8 cellular contexts compared by ENCODE assay signal in genomic region chr6:31727717-31728671, GRCh38. TPM values are rescaled to one million over a fixed set of nuclear protein-coding genes. Genes with fewer than 3 reads are reported as not detected.
DNase-seq lines count a peak whose midpoint lies in the region; ATAC-seq and TF ChIP-seq lines count a peak whose summit lies in the region.

No MANE protein-coding gene starts in this region.

- H2AFZ ChIP-seq in SK-N-SH (ENCODE audit: low read depth) (no peak overlapping the region), hepatocyte (no peak overlapping the region)

- CTCF ChIA-PET in SK-N-SH (lab: Yijun Ruan, JAX) = interaction anchor here (0.7 to 7.3 kb wide), 12 partner anchors 12 to 135 kb away, joined by 3 to 45 read pairs (median 6); partner anchors contain the start of genes LSM2, MSH5, NEU1 and VARS1

- H3K79me2 ChIP-seq in SK-N-SH (ENCODE audit: insufficient read depth) (peaks cover 30% of the 10 kb centered on the region; the same call in 1 of the 2 replicates), hepatocyte (peaks cover 33% of the 10 kb centered on the region)

- H3K4me3 ChIP-seq in SK-N-SH (ENCODE audit: low read depth in 2 of 2, low read length in 1 of 2) (peak overlapping the region; percentile 90 to 93; a peak in 3 of 4 replicates), hepatocyte (peak overlapping the region; percentile 89), subcutaneous abdominal adipose tissue (ENCODE audit: low read depth in 1 of 5, low read length in 5 of 5) (peak overlapping the region; percentile 93 to 98 (median 96))

- H3K36me3 ChIP-seq in SK-N-SH (replicated peaks in 1 of 2; ENCODE audit: control insufficient read depth in 1 of 2, insufficient read depth in 2 of 2, low read length in 1 of 2) = peaks cover 43 to 46% of the 10 kb centered on the region in 2 experiments
- no peaks in the 10 kb centered on the region for H3K36me3 ChIP-seq in hepatocyte (replicated peaks; ENCODE audit: insufficient read depth, low read depth)
- H3K36me3 ChIP-seq in subcutaneous abdominal adipose tissue (ENCODE audit: control insufficient read depth in 5 of 5, insufficient read depth in 5 of 5, low read length in 5 of 5) = peaks cover 20 to 59% (median 47%) of the 10 kb centered on the region in 5 donors

- H3K27me3 ChIP-seq in SK-N-SH (ENCODE audit: insufficient read depth) (no peaks in the 10 kb centered on the region), hepatocyte (no peaks in the 10 kb centered on the region), subcutaneous abdominal adipose tissue (ENCODE audit: control insufficient read depth in 5 of 5, insufficient read depth in 4 of 5, low read length in 5 of 5) (no peaks in the 10 kb centered on the region)

- POLR2A ChIA-PET in SK-N-SH (lab: Yijun Ruan, JAX) = interaction anchor here (0.6 kb wide), 1 partner anchor 81 kb away, joined by 4 read pairs; no protein-coding TSS in a partner anchor

- no peak for TF ChIP-seq RAD21 in SK-N-SH (IDR thresholded peaks at IDR 0.05; ENCODE audit: low read length)

- no peak for TF ChIP-seq EP300 in SK-N-SH (IDR thresholded peaks at IDR 0.05; ENCODE audit: borderline replicate concordance in 1 of 2, low read depth in 1 of 2, low read length in 1 of 2)

- DNase-seq in SK-N-SH (no peak), hepatocyte (ENCODE audit: low spot score) (no peak), NCI-H226 (no peak), T1000 (lab: John Stamatoyannopoulos, UW) (no peak)

- H3K9me2 ChIP-seq in SK-N-SH (no peaks in the 10 kb centered on the region), hepatocyte (replicated peaks; ENCODE audit: insufficient read depth) (no peaks in the 10 kb centered on the region)

- H3K4me1 ChIP-seq in SK-N-SH (ENCODE audit: control insufficient read depth in 1 of 2, insufficient read depth in 2 of 2, low read depth in 1 of 2, low read length in 1 of 2) = peaks cover 13 to 14% of the 10 kb centered on the region in 2 experiments; a peak in 1 of 4 replicates
- H3K4me1 ChIP-seq in hepatocyte (ENCODE audit: insufficient read depth) = peaks cover 12% of the 10 kb centered on the region
- peaks cover 6 to 61% (median 46%) of the 10 kb centered on the region in 5 donors for H3K4me1 ChIP-seq in subcutaneous abdominal adipose tissue (ENCODE audit: control insufficient read depth in 5 of 5, insufficient read depth in 5 of 5, low read length in 5 of 5)

- peaks cover 35% of the 10 kb centered on the region for H3F3A ChIP-seq in SK-N-SH (replicated peaks; ENCODE audit: insufficient read depth)

- 95% methylated on average over 29 of the region's 41 CpGs for WGBS in SK-N-SH (ENCODE audit: low lambda C conversion rate)
- WGBS in hepatocyte (ENCODE audit: low lambda C conversion rate, missing lambda C conversion rate) = 94% methylated on average over 39 of the region's 41 CpGs

- H3K4me2 ChIP-seq in SK-N-SH (peak overlapping the region; percentile 98), hepatocyte (peak overlapping the region; percentile 82)

- H4K20me1 ChIP-seq in SK-N-SH (ENCODE audit: insufficient read depth) (peaks cover 12% of the 10 kb centered on the region; the same call in 1 of the 2 replicates), hepatocyte (ENCODE audit: insufficient read depth, poor library complexity, severe bottlenecking) (peaks cover 14% of the 10 kb centered on the region)

- H3K27ac ChIP-seq in SK-N-SH (ENCODE audit: low read depth in 2 of 2, low read length in 1 of 2) = no peak overlapping the region
- H3K27ac ChIP-seq in VCaP = peak overlapping the region; percentile 77; the same call in 1 of the 2 replicates
- H3K27ac ChIP-seq in hepatocyte = no peak overlapping the region
- H3K27ac ChIP-seq in subcutaneous abdominal adipose tissue (ENCODE audit: low read depth, low read length) = peak overlapping the region; percentile 97

- H3K9me3 ChIP-seq in SK-N-SH = no peaks in the 10 kb centered on the region
- H3K9me3 ChIP-seq in hepatocyte (ENCODE audit: low read depth) = no peaks in the 10 kb centered on the region
- no peaks in the 10 kb centered on the region for H3K9me3 ChIP-seq in subcutaneous abdominal adipose tissue (ENCODE audit: control insufficient read depth in 5 of 5, low read length in 5 of 5)

- H3K9ac ChIP-seq in SK-N-SH (peak overlapping the region; percentile 98; the same call in 1 of the 2 replicates), subcutaneous abdominal adipose tissue (ENCODE audit: low read length in 5 of 5) (peak overlapping the region; percentile 77 to 91 (median 86))

- ATAC-seq in SK-N-SH treated with all-trans-retinoic acid at 6 μM for 48 hours (no peak), GM18517 (IDR thresholded peaks at IDR 0.05; ENCODE audit: unreplicated experiment) (no peak)

- TF ChIP-seq CTCF in SK-N-SH (IDR thresholded peaks at IDR 0.05) (no peak), VCaP (conservative IDR thresholded peaks at IDR 0.05) (no peak), hepatocyte (IDR thresholded peaks at IDR 0.05; ENCODE audit: poor library complexity) (no peak)

TF ChIP-seq in SK-N-SH, 30 proteins besides CTCF, POLR2A, EP300 and RAD21 (continues in another document):
- no peak for TF ChIP-seq SIN3A (IDR thresholded peaks at IDR 0.05; ENCODE audit: borderline replicate concordance, low read depth, low read length)
- no peak for TF ChIP-seq NFIC (IDR thresholded peaks at IDR 0.05; ENCODE audit: borderline replicate concordance)
- no peak for TF ChIP-seq FOXM1 (IDR thresholded peaks at IDR 0.05; ENCODE audit: low read depth)
- TF ChIP-seq MXI1 (IDR thresholded peaks at IDR 0.05; ENCODE audit: low read depth, low read length) = no peak
- no peak for TF ChIP-seq RCOR1 (IDR thresholded peaks at IDR 0.05; ENCODE audit: low read length)
- TF ChIP-seq SMC3 (IDR thresholded peaks at IDR 0.05; ENCODE audit: low read depth, low read length) = no peak
- no peak for TF ChIP-seq POLR2AphosphoS5 (IDR thresholded peaks at IDR 0.05; ENCODE audit: low read depth, low read length)

TF ChIP-seq in SK-N-SH treated with all-trans-retinoic acid at 6 μM for 48 hours, 23 proteins besides CTCF, POLR2A, EP300 and RAD21:
- TF ChIP-seq TOX (CRISPR knock-in tag; IDR thresholded peaks at IDR 0.05; ENCODE audit: borderline replicate concordance) (no peak), ESRRG (CRISPR knock-in tag; IDR thresholded peaks at IDR 0.05) (no peak), OSR1 (CRISPR knock-in tag; IDR thresholded peaks at IDR 0.05) (no peak)

RNA-seq across cellular contexts. Expression of gene DDAH2, which starts 1.1 kb away (rescaled TPM):
- polyA plus RNA-seq in SK-N-SH (2012; rRNA removed) (147 and 180 TPM in 2 replicates), hepatocyte (137 and 157 TPM in 2 replicates)
- 91.7 and 126 TPM in 2 replicates for polyA plus RNA-seq in SK-N-SH (2012; cell fraction: cytosol; rRNA removed)
- 130 and 185 TPM in 2 replicates for polyA plus RNA-seq in SK-N-SH (2012; cell fraction: nucleus; rRNA removed)
- total RNA-seq in hepatocyte = 93.8 and 108 TPM in 2 replicates

RNA-seq across cellular contexts. Expression of gene MPIG6B, which starts 4.8 kb away (rescaled TPM):
- polyA plus RNA-seq in SK-N-SH (2012; rRNA removed) (not detected in 2 replicates), hepatocyte (0.33 TPM in 1 of 2 replicates, not detected in the other)
- not detected in 2 replicates for polyA plus RNA-seq in SK-N-SH (2012; cell fraction: cytosol; rRNA removed)
- polyA plus RNA-seq in SK-N-SH (2012; cell fraction: nucleus; rRNA removed) = not detected in 2 replicates
- not detected in 2 replicates for total RNA-seq in hepatocyte

RNA-seq across cellular contexts. Expression of gene LY6G6C, which starts 6.4 kb away (rescaled TPM):
- polyA plus RNA-seq in SK-N-SH (2012; rRNA removed) (0.08 TPM in 1 of 2 replicates, not detected in the other), hepatocyte (0.30 and 0.39 TPM in 2 replicates)
- not detected in 2 replicates for polyA plus RNA-seq in SK-N-SH (2012; cell fraction: cytosol; rRNA removed)
- polyA plus RNA-seq in SK-N-SH (2012; cell fraction: nucleus; rRNA removed) = 0.36 and 0.37 TPM in 2 replicates
- not detected in 2 replicates for total RNA-seq in hepatocyte

RNA-seq across cellular contexts. Expression of gene CLIC1, which starts 8.3 kb away (rescaled TPM):
- polyA plus RNA-seq in SK-N-SH (2012; rRNA removed) (520 and 569 TPM in 2 replicates), hepatocyte (555 and 599 TPM in 2 replicates)
- 391 and 518 TPM in 2 replicates for polyA plus RNA-seq in SK-N-SH (2012; cell fraction: cytosol; rRNA removed)
- 233 and 286 TPM in 2 replicates for polyA plus RNA-seq in SK-N-SH (2012; cell fraction: nucleus; rRNA removed)
- 454 and 463 TPM in 2 replicates for total RNA-seq in hepatocyte

RNA-seq across cellular contexts. Expression of gene MSH5, which starts 11.8 kb away (rescaled TPM):
- polyA plus RNA-seq in SK-N-SH (2012; rRNA removed) (16.0 and 19.5 TPM in 2 replicates), hepatocyte (4.9 and 8.5 TPM in 2 replicates)
- polyA plus RNA-seq in SK-N-SH (2012; cell fraction: cytosol; rRNA removed) = 4.2 and 5.4 TPM in 2 replicates
- 143 and 155 TPM in 2 replicates for polyA plus RNA-seq in SK-N-SH (2012; cell fraction: nucleus; rRNA removed)
- 6.4 and 7.9 TPM in 2 replicates for total RNA-seq in hepatocyte

Comparison
In these comparisons a context has a peak if more than half of its experiments do, and no peak if none do; other contexts are left out.
1. H3K27ac ChIP-seq: peak in VCaP (single experiment) and subcutaneous abdominal adipose tissue (single experiment); none in SK-N-SH (0 of 2) and hepatocyte (single experiment).
2. Peak in every context shown above with its lines, with median percentiles within 50 percentile points of each other: H3K4me3 ChIP-seq.